Comparison of ENCODE assay signal across 9 cellular contexts in the genomic region with DNA sequence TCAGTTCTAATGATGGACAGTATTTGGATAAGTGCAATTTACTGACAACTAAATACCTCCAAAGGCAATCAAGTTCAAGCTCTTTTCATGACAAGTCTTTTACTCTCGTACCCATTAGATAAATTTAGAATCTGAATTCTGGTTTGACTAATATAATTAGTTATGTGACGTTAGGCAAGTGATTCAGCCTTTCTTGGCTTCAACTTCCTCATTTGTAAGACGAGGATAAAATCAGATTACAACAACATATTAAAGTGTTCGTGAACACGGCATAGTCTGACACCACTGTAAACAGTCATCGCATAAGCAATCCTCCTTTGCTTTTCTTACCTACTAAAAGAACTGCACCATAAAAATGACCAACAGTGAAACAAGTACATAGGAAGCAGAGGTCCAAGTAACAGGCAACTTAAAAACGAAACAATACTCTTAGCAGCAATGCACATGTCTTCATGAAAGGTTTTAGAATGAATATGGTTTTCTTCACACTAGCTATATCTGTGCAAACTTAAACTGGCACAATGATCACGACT. TPM values are rescaled to one million over a fixed set of nuclear protein-coding genes. Genes with fewer than 3 reads are reported as not detected.
DNase-seq lines count a peak whose midpoint lies in the region; ATAC-seq, FAIRE-seq and TF ChIP-seq lines count a peak whose summit lies in the region.
"Had no signal": no experiment of that assay in that cellular context is flagged by ENCODE, and none has a peak within 500 bp of the region (broad histone marks: within the 10 kb centered on the region; RNA-seq: fewer than 3 reads in every experiment).

No MANE protein-coding gene starts in this region.

- 1% methylated on average over 8 of the region's 8 CpGs for WGBS in GM12878 (ENCODE audit: insufficient coverage, insufficient replicate concordance, low lambda C conversion rate, missing lambda C conversion rate)

- CTCF ChIA-PET in GM12878 (lab: Yijun Ruan, JAX) = interaction anchor here (1.3 to 1.5 kb wide), 4 partner anchors 25 to 141 kb away, joined by 3 to 10 read pairs (median 3); a partner anchor contains a TSS
- CTCF ChIA-PET in Caco-2 (lab: Charles Lee) = no interaction called here

- RAD21 ChIA-PET in GM12878 (lab: Charles Lee; ENCODE audit: unreplicated experiment) = interaction anchor here (1.0 to 2.6 kb wide), 5 partner anchors 13 to 56 kb away, joined by 3 to 14 read pairs (median 5); a partner anchor contains a TSS

- H3K27me3 ChIP-seq in GM12878 (replicated peaks in 1 of 2; ENCODE audit: control insufficient read depth in 2 of 2, insufficient read depth in 2 of 2, low read length in 1 of 2) (no peaks in the 10 kb centered on the region), Caco-2 (replicated peaks; ENCODE audit: control insufficient read depth, insufficient read depth, low read length) (no peaks in the 10 kb centered on the region)

- H3K79me2 ChIP-seq in GM12878 (ENCODE audit: control insufficient read depth, insufficient read depth, low read length) = no peaks in the 10 kb centered on the region; the same call in 1 of the 2 replicates

- peak overlapping the region; percentile 90 for H3K4me2 ChIP-seq in GM12878 (ENCODE audit: control insufficient read depth, insufficient read depth)

- peak in 1 of 2 experiments; percentile 77; a peak in 2 of 4 replicates for TF ChIP-seq EP300 in GM12878 (IDR thresholded peaks at IDR 0.05; ENCODE audit: borderline replicate concordance in 1 of 2, control insufficient read depth in 1 of 2, low read depth in 2 of 2, low read length in 2 of 2)

- H3K4me3 Mint-ChIP-seq in stimulated activated naive CD8-positive, alpha-beta T cell treated with anti-CD3 and anti-CD28 coated beads, Interleukin-15, amount 100 ng/mL, for 72 hours = peak overlapping the region in 1 of 2 donors; percentile 10
- H3K4me3 Mint-ChIP-seq in Caco-2 (ENCODE audit: unreplicated experiment) = no peak overlapping the region
- H3K4me3 Mint-ChIP-seq: nephron had no signal

- peak; percentile 47 for FAIRE-seq in GM12878 (lab: Jason Lieb, UNC)

- BruUV-seq in GM12878 (replicated peaks; lab: Mats Ljungman, UMichigan) (no TSS peak), Caco-2 (replicated peaks; lab: Mats Ljungman, UMichigan) (no TSS peak)

- TF ChIP-seq CTCF in GM12878 (IDR thresholded peaks at IDR 0.05 in 2 of 3, conservative IDR thresholded peaks at IDR 0.05 in 1 of 3; ENCODE audit: control insufficient read depth in 2 of 3, extremely low read depth in 1 of 3, insufficient read depth in 1 of 3, low read depth in 3 of 3, low read length in 3 of 3) = no peak
- TF ChIP-seq CTCF in Caco-2 (IDR thresholded peaks at IDR 0.05; ENCODE audit: insufficient read depth in 1 of 2, low read depth in 1 of 2, low read length in 1 of 2, severe bottlenecking in 1 of 2, unreplicated experiment in 1 of 2) = no peak

- H3K36me3 ChIP-seq in GM12878 (ENCODE audit: control insufficient read depth in 2 of 2, insufficient read depth in 2 of 2, low read length in 1 of 2) (no peaks in the 10 kb centered on the region; a peak in 2 of 4 replicates), Caco-2 (ENCODE audit: control insufficient read depth, insufficient read depth, low read length) (no peaks in the 10 kb centered on the region)

- no peak for TF ChIP-seq RAD21 in GM12878 (IDR thresholded peaks at IDR 0.05; ENCODE audit: insufficient read depth, low read depth, low read length)

- 0 out of 2 replicates have a peak overlapping the region, but pooled peaks have one; percentile 35 for H3K4me3 ChIP-seq in GM12878
- H3K4me3 ChIP-seq in Caco-2 (ENCODE audit: low read depth, low read length) = no peak overlapping the region

- intact Hi-C loops in GM12878 (cut with micrococcal nuclease; ENCODE audit: unreplicated experiment) = loop anchor here (2.0 kb wide), 1 partner anchor 26 kb away; a partner anchor contains a TSS
- intact Hi-C loops in Caco-2 (cut with micrococcal nuclease; ENCODE audit: unreplicated experiment) = no loop called here

- H4K20me1 ChIP-seq in GM12878 (ENCODE audit: control insufficient read depth, insufficient read depth) = no peaks in the 10 kb centered on the region

- peak overlapping the region; percentile 81 for H2AFZ ChIP-seq in GM12878 (ENCODE audit: control insufficient read depth, low read depth, low read length)

- H3K27ac ChIP-seq in GM12878 (ENCODE audit: control insufficient read depth, insufficient read depth) = peak overlapping the region; percentile 98

- peaks cover 10% of the 10 kb centered on the region for H3K36me3 Mint-ChIP-seq in Caco-2 (ENCODE audit: insufficient read depth, unreplicated experiment)

- H3K27ac Mint-ChIP-seq in stimulated activated naive CD8-positive, alpha-beta T cell treated with anti-CD3 and anti-CD28 coated beads, Interleukin-15, amount 100 ng/mL, for 72 hours = peak overlapping the region in 1 of 2 donors; percentile 12
- H3K27ac Mint-ChIP-seq in Caco-2 (ENCODE audit: unreplicated experiment) = no peak overlapping the region
- H3K27ac Mint-ChIP-seq: nephron had no signal

- H3K9ac ChIP-seq in GM12878 (ENCODE audit: control insufficient read depth, insufficient read depth, low read length) = peak overlapping the region; percentile 70

- no peaks in the 10 kb centered on the region for H3K27me3 Mint-ChIP-seq in stimulated activated naive CD8-positive, alpha-beta T cell treated with anti-CD3 and anti-CD28 coated beads, Interleukin-15, amount 100 ng/mL, for 72 hours
- no peaks in the 10 kb centered on the region for H3K27me3 Mint-ChIP-seq in Caco-2 (ENCODE audit: insufficient read depth, unreplicated experiment)

- no peaks in the 10 kb centered on the region for H3K9me3 ChIP-seq in GM12878 (replicated peaks; ENCODE audit: control insufficient read depth, insufficient read depth, low read length)
- H3K9me3 ChIP-seq in Caco-2 = no peaks in the 10 kb centered on the region

- SMC1A ChIA-PET in GM12878 (lab: Charles Lee; ENCODE audit: uncharacterized antibody, unreplicated experiment) = interaction anchor here (0.6 to 2.4 kb wide), 10 partner anchors 11 to 80 kb away, joined by 3 to 24 read pairs (median 3); a partner anchor contains a TSS

- no peaks in the 10 kb centered on the region for H3K9me3 Mint-ChIP-seq in stimulated activated naive CD8-positive, alpha-beta T cell treated with anti-CD3 and anti-CD28 coated beads, Interleukin-15, amount 100 ng/mL, for 72 hours
- H3K9me3 Mint-ChIP-seq in Caco-2 (ENCODE audit: unreplicated experiment) = no peaks in the 10 kb centered on the region
- H3K9me3 Mint-ChIP-seq: nephron had no signal

- in situ Hi-C loops in GM12878 (cut with MboI) = no loop called here

- DNase-seq in stimulated activated naive CD8-positive, alpha-beta T cell treated with anti-CD3 and anti-CD28 coated beads, Interleukin-15, Interleukin-2, amounts not matched to agents 100 U/mL and 50 U/mL, for 24 hours = no peak
- no peak for DNase-seq in stimulated activated naive CD8-positive, alpha-beta T cell treated with anti-CD3 and anti-CD28 coated beads, Interleukin-15, amount 100 ng/mL, for 72 hours
- DNase-seq in GM12878 (ENCODE audit: low read depth, low spot score) = peak; percentile 75
- DNase-seq in SKM-1 (lab: John Stamatoyannopoulos, UW; ENCODE audit: unreplicated experiment) = no peak
- DNase-seq in Caco-2 = no peak
- no peak for DNase-seq in NCI-H524 treated with DMSO at 0.1 percent for 48 hours (lab: John Stamatoyannopoulos, UW)

- ATAC-seq in stimulated activated naive CD8-positive, alpha-beta T cell treated with anti-CD3 and anti-CD28 coated beads, Interleukin-15, Interleukin-2, amounts not matched to agents 100 U/mL and 50 U/mL, for 24 hours = peak; percentile 55
- no peak for ATAC-seq in stimulated activated naive CD8-positive, alpha-beta T cell treated with anti-CD3 and anti-CD28 coated beads, Interleukin-15, amount 100 ng/mL, for 72 hours
- ATAC-seq in HG03521 (IDR thresholded peaks at IDR 0.05; ENCODE audit: unreplicated experiment) (peak; percentile 41), GM12878 (peak; percentile 84), GM19035 (IDR thresholded peaks at IDR 0.05; ENCODE audit: unreplicated experiment) (no peak)

- no peak for TF ChIP-seq POLR2A in GM12878 (IDR thresholded peaks at IDR 0.05; ENCODE audit: low read depth, low read length)

- H3K4me1 Mint-ChIP-seq in stimulated activated naive CD8-positive, alpha-beta T cell treated with anti-CD3 and anti-CD28 coated beads, Interleukin-15, amount 100 ng/mL, for 72 hours = peaks cover 36% of the 10 kb centered on the region
- H3K4me1 Mint-ChIP-seq in Caco-2 (ENCODE audit: low read depth, unreplicated experiment) = no peaks in the 10 kb centered on the region
- H3K4me1 Mint-ChIP-seq: nephron had no signal

- H3K4me1 ChIP-seq in GM12878 (ENCODE audit: control insufficient read depth, insufficient read depth, low read length) = peaks cover 20% of the 10 kb centered on the region
- H3K4me1 ChIP-seq in Caco-2 = no peaks in the 10 kb centered on the region

- POLR2A ChIA-PET in GM12878 (lab: Charles Lee) (interaction anchor here (0.6 to 1.6 kb wide), 8 partner anchors 11 to 860 kb away, joined by 3 to 10 read pairs (median 3); a partner anchor contains a TSS), Caco-2 (lab: Charles Lee) (no interaction called here)

RNA-seq across cellular contexts. Expression of a gene that starts 25.7 kb away (rescaled TPM):
- 10.9 and 11.8 TPM in 2 replicates for total RNA-seq in GM12878 (2013; cell fraction: nucleolus; rRNA removed)
- total RNA-seq in GM12878 (2014; rRNA removed) (53.7 and 56.0 TPM in 2 replicates), GM12878 (2014; rRNA removed; fragmentation: Illumina TruSeq; extraction: Trizol) (66.8 and 71.2 TPM in 2 replicates), GM12878 (2021) (53.3 and 57.4 TPM in 2 replicates), Caco-2 (2022) (41.0 and 47.6 TPM in 2 replicates)
- polyA plus RNA-seq in GM12878 (2011; ENCODE audit: low read depth) = 42.5 TPM
- polyA plus RNA-seq in GM12878 (2011; rRNA removed) (54.1 and 98.8 TPM in 2 replicates), GM12878 (2014; fragmentation: Illumina TruSeq; extraction: Trizol) (47.7 and 49.9 TPM in 2 replicates), GM12878 (2014; fragmentation: Nextera tagmentation; extraction: Ambion mirVana) (100 to 1,000 TPM; 117 to 145 TPM), GM12878 (2014; rRNA removed) (71.7 and 79.7 TPM in 2 replicates), GM12878 (2016; fragmentation: Nextera tagmentation; extraction: Ambion mirVana) (100 to 1,000 TPM; 173 to 178 TPM)
- polyA plus RNA-seq in GM12878 (2011; cell fraction: cytosol; rRNA removed) = 33.1 and 42.0 TPM in 2 replicates
- 19.5 and 22.6 TPM in 2 replicates for polyA plus RNA-seq in GM12878 (2011; cell fraction: nucleus; rRNA removed)
- polyA plus RNA-seq in GM12878 (2012) = 61.8 and 73.7 TPM in 2 replicates
- 6.0 and 8.9 TPM in 2 replicates for polyA minus RNA-seq in GM12878 (2011; rRNA and poly(A)+ RNA removed)
- polyA minus RNA-seq in GM12878 (2011; cell fraction: cytosol; rRNA and poly(A)+ RNA removed) = 9.0 and 9.4 TPM in 2 replicates
- 11.4 and 15.4 TPM in 2 replicates for polyA minus RNA-seq in GM12878 (2011; cell fraction: nucleus; rRNA and poly(A)+ RNA removed)

Comparison
In these comparisons a context has a peak if more than half of its experiments do, and no peak if none do; other contexts are left out.
1. ATAC-seq: peak in stimulated activated naive CD8-positive, alpha-beta T cell treated with anti-CD3 and anti-CD28 coated beads, Interleukin-15, Interleukin-2, amounts not matched to agents 100 U/mL and 50 U/mL, for 24 hours (single experiment), HG03521 (single experiment) and GM12878 (single experiment); none in stimulated activated naive CD8-positive, alpha-beta T cell treated with anti-CD3 and anti-CD28 coated beads, Interleukin-15, amount 100 ng/mL, for 72 hours (single experiment) and GM19035 (single experiment).